ENCODE assay signal across 8 cellular contexts in the genomic region with DNA sequence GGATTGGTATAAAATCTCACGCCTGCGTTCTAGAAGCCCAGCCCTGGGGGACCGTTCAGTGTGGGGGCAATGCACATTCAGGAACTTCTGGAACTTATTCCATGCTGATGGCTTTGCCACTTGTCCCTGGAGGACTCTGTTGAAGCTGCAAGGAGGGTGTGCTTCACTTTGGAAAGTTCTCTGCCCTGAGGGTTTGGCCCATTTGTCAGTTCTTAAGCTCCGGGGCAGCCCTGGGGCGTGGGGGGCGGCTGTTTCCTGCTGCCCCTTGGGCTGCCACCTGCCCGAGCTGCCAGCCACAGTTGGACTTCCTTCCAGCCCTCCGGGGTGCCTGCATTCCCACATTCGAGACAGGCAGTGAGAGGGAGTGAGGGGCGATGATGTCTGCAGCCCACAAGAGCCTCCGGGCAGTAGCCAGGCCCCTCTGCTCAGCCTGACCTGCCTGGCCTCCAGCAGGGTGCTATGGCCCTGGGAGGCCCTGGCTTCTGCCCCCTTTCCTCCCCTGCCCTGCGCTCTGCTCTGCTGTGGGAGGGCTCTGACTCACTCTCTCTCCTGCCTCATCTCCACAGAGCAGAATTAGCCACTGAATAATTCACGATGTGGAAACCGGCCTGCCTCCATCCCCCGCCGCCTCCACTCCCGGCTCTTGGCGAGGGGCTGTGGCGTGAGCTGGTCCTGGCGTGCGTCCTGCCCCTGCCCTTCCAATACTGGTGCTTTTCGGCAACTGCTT. TPM values are rescaled to one million over a fixed set of nuclear protein-coding genes. Genes with fewer than 3 reads are reported as not detected.
DNase-seq lines count a peak whose midpoint lies in the region; ATAC-seq and TF ChIP-seq lines count a peak whose summit lies in the region.

No MANE protein-coding gene starts in this region.

- H3K27me3 Mint-ChIP-seq in neural crest cell (ENCODE audit: low read depth): no peaks in the 10 kb centered on the region
- H3K27me3 Mint-ChIP-seq in type B pancreatic cell: no peaks in the 10 kb centered on the region

- no peaks in the 10 kb centered on the region for H3K9me3 ChIP-seq in HUES64 (ENCODE audit: insufficient read depth, low read depth, low read length)

- no peak for TF ChIP-seq CTCF in BJ (IDR thresholded peaks at IDR 0.05; ENCODE audit: insufficient read depth, low read depth, low read length)
- no peak for TF ChIP-seq CTCF in neural crest cell (conservative IDR thresholded peaks at IDR 0.05)
- TF ChIP-seq CTCF in type B pancreatic cell (conservative IDR thresholded peaks at IDR 0.05): no peak

- ATAC-seq in HG02571 (IDR thresholded peaks at IDR 0.05; ENCODE audit: unreplicated experiment): no peak

- DNase-seq in BJ (ENCODE audit: low read depth) (peak; percentile 61), fibroblast of gingiva (ENCODE audit: low read depth) (peak; percentile 92), neural crest cell (ENCODE audit: low read depth, low spot score) (no peak), type B pancreatic cell (ENCODE audit: extremely low spot score, unreplicated experiment) (no peak), NCI-H345 (lab: John Stamatoyannopoulos, UW) (no peak)
- DNase-seq in activated CD8-positive, alpha-beta memory T cell treated with anti-CD3 and anti-CD28 coated beads, Interleukin-2, amount 50 U/mL, for 48 hours: peak; percentile 73

- peak overlapping the region; percentile 84 for H3K9ac ChIP-seq in HUES64 (ENCODE audit: low read depth, low read length)

- H3K4me1 ChIP-seq in HUES64 (ENCODE audit: insufficient read depth, low read length): peaks cover 11% of the 10 kb centered on the region

- H3K4me3 ChIP-seq in BJ (ENCODE audit: low read depth, low read length) (peak overlapping the region; percentile 95), HUES64 (ENCODE audit: low read length) (peak overlapping the region; percentile 87)

- H3K27ac Mint-ChIP-seq in neural crest cell (ENCODE audit: unreplicated experiment) (peak overlapping the region; percentile 71), type B pancreatic cell (peak overlapping the region; percentile 93)

- WGBS in HUES64: 35% methylated on average over 22 of the region's 22 CpGs

- peak overlapping the region; percentile 74 for H3K27ac ChIP-seq in HUES64 (ENCODE audit: low read depth, low read length)

- POLR2A ChIA-PET in BJ (lab: Charles Lee): no interaction called here

- peaks cover 1% of the 10 kb centered on the region for H3K36me3 ChIP-seq in BJ (ENCODE audit: control insufficient read depth, insufficient read depth, low read length)
- no peaks in the 10 kb centered on the region; the same call in 1 of the 2 replicates for H3K36me3 ChIP-seq in HUES64 (ENCODE audit: insufficient read depth, low read length)

- peaks cover 38% of the 10 kb centered on the region for H3K4me1 Mint-ChIP-seq in neural crest cell
- H3K4me1 Mint-ChIP-seq in type B pancreatic cell (ENCODE audit: unreplicated experiment): peaks cover 18% of the 10 kb centered on the region

- peak overlapping the region; percentile 97 for H3K4me3 Mint-ChIP-seq in neural crest cell
- H3K4me3 Mint-ChIP-seq in type B pancreatic cell: peak overlapping the region; percentile 95

- CTCF ChIA-PET in BJ (lab: Yijun Ruan, JAX): interaction anchor here (1.6 kb wide), 1 partner anchor 66 kb away, joined by 3 read pairs; no protein-coding TSS in a partner anchor

- H3K27me3 ChIP-seq in BJ (ENCODE audit: control insufficient read depth, insufficient read depth, low read length) (no peaks in the 10 kb centered on the region), HUES64 (ENCODE audit: insufficient read depth, low read length) (no peaks in the 10 kb centered on the region)

- H3K9me3 Mint-ChIP-seq in neural crest cell (no peaks in the 10 kb centered on the region), type B pancreatic cell (no peaks in the 10 kb centered on the region)

- H3K36me3 Mint-ChIP-seq in neural crest cell (ENCODE audit: low read depth) (no peaks in the 10 kb centered on the region), type B pancreatic cell (no peaks in the 10 kb centered on the region)

RNA-seq across cellular contexts. Expression of a gene that starts 1.9 kb away (rescaled TPM):
- polyA plus RNA-seq in BJ (2011; rRNA removed): 33.0 and 55.7 TPM in 2 replicates
- 33.2 and 37.6 TPM in 2 replicates for polyA minus RNA-seq in BJ (2011; rRNA and poly(A)+ RNA removed)
- polyA plus RNA-seq in HUES64 (2013, experiment 1 of 2): 83.8 TPM
- 102 TPM for polyA plus RNA-seq in HUES64 (2013, experiment 2 of 2)
- total RNA-seq in neural crest cell (225 and 237 TPM in 2 replicates), type B pancreatic cell (ENCODE audit: low replicate concordance) (124 and 166 TPM in 2 replicates)

RNA-seq across cellular contexts. Expression of a gene that starts 54.3 kb away (rescaled TPM):
- 2.9 and 3.7 TPM in 2 replicates for polyA plus RNA-seq in BJ (2011; rRNA removed)
- 3.8 and 4.5 TPM in 2 replicates for polyA minus RNA-seq in BJ (2011; rRNA and poly(A)+ RNA removed)
- 0.10 TPM for polyA plus RNA-seq in HUES64 (2013, experiment 1 of 2)
- 0.13 TPM for polyA plus RNA-seq in HUES64 (2013, experiment 2 of 2)
- total RNA-seq in neural crest cell (not detected in 2 replicates), type B pancreatic cell (ENCODE audit: low replicate concordance) (1.2 and 5.6 TPM in 2 replicates)

Comparison
In these comparisons a context has a peak if more than half of its experiments do, and no peak if none do; other contexts are left out.
1. DNase-seq: peak in BJ (single experiment), activated CD8-positive, alpha-beta memory T cell treated with anti-CD3 and anti-CD28 coated beads, Interleukin-2, amount 50 U/mL, for 48 hours (single experiment) and fibroblast of gingiva (single experiment); none in neural crest cell (single experiment), type B pancreatic cell (single experiment) and NCI-H345 (single experiment).